1 cellular context compared by ENCODE assay signal in the genomic region with DNA sequence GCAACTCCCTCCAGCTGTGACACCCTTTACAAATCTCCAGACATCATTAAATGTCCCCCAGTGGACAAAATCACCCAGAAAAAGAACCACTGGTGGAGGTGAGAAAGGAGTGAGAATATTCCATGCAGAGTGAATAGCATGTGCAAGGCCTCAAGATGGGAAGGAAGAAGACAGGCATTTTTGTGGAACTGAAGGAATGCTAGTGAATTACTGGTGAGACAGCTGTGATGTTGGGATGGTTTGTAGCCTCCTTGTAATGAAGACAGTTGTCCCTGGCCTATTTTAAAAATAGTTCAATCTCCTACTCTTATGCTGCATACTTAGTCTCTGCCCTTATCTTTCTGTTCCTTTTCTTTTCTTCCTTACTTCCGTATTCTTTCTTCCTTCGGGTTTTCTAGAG.
TF ChIP-seq lines count a peak whose summit lies in the region.

No MANE protein-coding gene starts in this region.

TF ChIP-seq in IMR-90, 13 proteins besides CTCF, POLR2A, EP300 and RAD21 (continued from another document):
- TF ChIP-seq, protein P1, sequence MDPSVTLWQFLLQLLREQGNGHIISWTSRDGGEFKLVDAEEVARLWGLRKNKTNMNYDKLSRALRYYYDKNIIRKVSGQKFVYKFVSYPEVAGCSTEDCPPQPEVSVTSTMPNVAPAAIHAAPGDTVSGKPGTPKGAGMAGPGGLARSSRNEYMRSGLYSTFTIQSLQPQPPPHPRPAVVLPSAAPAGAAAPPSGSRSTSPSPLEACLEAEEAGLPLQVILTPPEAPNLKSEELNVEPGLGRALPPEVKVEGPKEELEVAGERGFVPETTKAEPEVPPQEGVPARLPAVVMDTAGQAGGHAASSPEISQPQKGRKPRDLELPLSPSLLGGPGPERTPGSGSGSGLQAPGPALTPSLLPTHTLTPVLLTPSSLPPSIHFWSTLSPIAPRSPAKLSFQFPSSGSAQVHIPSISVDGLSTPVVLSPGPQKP (IDR thresholded peaks at IDR 0.05; ENCODE audit: borderline replicate concordance, low read depth, low read length) = no peak
- no peak for TF ChIP-seq FOS (IDR thresholded peaks at IDR 0.05; ENCODE audit: low read depth, low read length)
- TF ChIP-seq CHD1 (IDR thresholded peaks at IDR 0.05; ENCODE audit: low read depth, low read length) = no peak
- TF ChIP-seq MAZ (IDR thresholded peaks at IDR 0.05; ENCODE audit: borderline replicate concordance, low read depth, low read length) = no peak
- TF ChIP-seq USF2 (IDR thresholded peaks at IDR 0.05; ENCODE audit: low read depth, low read length) = no peak
- no peak for TF ChIP-seq NFE2L2 (IDR thresholded peaks at IDR 0.05; ENCODE audit: low read depth, low read length)
- no peak for TF ChIP-seq CEBPB (IDR thresholded peaks at IDR 0.05; ENCODE audit: low read depth, low read length)
- TF ChIP-seq MAFK (IDR thresholded peaks at IDR 0.05; ENCODE audit: low read depth, low read length) = no peak
- no peak for TF ChIP-seq MXI1 (IDR thresholded peaks at IDR 0.05; ENCODE audit: borderline replicate concordance, low read depth, low read length)
- no peak for TF ChIP-seq SMC3 (IDR thresholded peaks at IDR 0.05; ENCODE audit: low read depth, low read length)
- no peak for TF ChIP-seq BHLHE40 (IDR thresholded peaks at IDR 0.05; ENCODE audit: low read depth, low read length)
